1 cellular context compared by ENCODE assay signal in genomic region chr2:197209274-197209673, GRCh38.
A peak's percentile ranks its signal among the peaks of the same experiment; 100 is the strongest.
TF ChIP-seq lines count a peak whose summit lies in the region.

No MANE protein-coding gene starts in this region.

TF ChIP-seq in GM12878, 131 proteins besides CTCF, POLR2A, EP300 and RAD21 (continued from another document and continues in another):
- no peak for TF ChIP-seq ATF2 (IDR thresholded peaks at IDR 0.05; ENCODE audit: low read length)
- no peak for TF ChIP-seq ZNF24 (IDR thresholded peaks at IDR 0.05)
- TF ChIP-seq ELK1 (IDR thresholded peaks at IDR 0.05; ENCODE audit: low read depth, low read length), result no peak
- no peak; the same call in 1 of the 2 replicates for TF ChIP-seq MTA2 (IDR thresholded peaks at IDR 0.05; ENCODE audit: low read depth)
- no peak for TF ChIP-seq HSF1 (IDR thresholded peaks at IDR 0.05; ENCODE audit: low read depth, low read length)
- no peak for TF ChIP-seq RFX5 (IDR thresholded peaks at IDR 0.05; ENCODE audit: low read depth, low read length)
- no peak for TF ChIP-seq CHD4 (IDR thresholded peaks at IDR 0.05)
- no peak for TF ChIP-seq CBX3 (IDR thresholded peaks at IDR 0.05; ENCODE audit: borderline replicate concordance, low read depth)
- no peak for TF ChIP-seq KLF5 (IDR thresholded peaks at IDR 0.05; ENCODE audit: partially characterized antibody)
- TF ChIP-seq IRF5 (IDR thresholded peaks at IDR 0.05; ENCODE audit: borderline replicate concordance), result no peak
- TF ChIP-seq ZNF384 (IDR thresholded peaks at IDR 0.05; ENCODE audit: borderline replicate concordance, low read depth, low read length), result no peak
- TF ChIP-seq RELA (IDR thresholded peaks at IDR 0.05; ENCODE audit: borderline replicate concordance, partially characterized antibody), result no peak
- peak; percentile 100 for TF ChIP-seq MLLT1 (IDR thresholded peaks at IDR 0.05)
- TF ChIP-seq CHD2 (IDR thresholded peaks at IDR 0.05; ENCODE audit: borderline replicate concordance, low read depth, low read length), result no peak
- TF ChIP-seq SKIL (IDR thresholded peaks at IDR 0.05; ENCODE audit: low read depth, poor library complexity, severe bottlenecking), result peak; percentile 13
- peak in 1 of 2 experiments; percentile 90; a peak in 2 of 4 replicates for TF ChIP-seq SRF (IDR thresholded peaks at IDR 0.05; ENCODE audit: low read depth in 2 of 2, low read length in 2 of 2)
- TF ChIP-seq HCFC1 (IDR thresholded peaks at IDR 0.05; ENCODE audit: low read length), result no peak; the same call in 1 of the 2 replicates
- TF ChIP-seq ETV6 (conservative IDR thresholded peaks at IDR 0.05 in 1 of 2, IDR thresholded peaks at IDR 0.05 in 1 of 2; ENCODE audit: borderline replicate concordance in 1 of 2, low read depth in 1 of 2), result no peak
- TF ChIP-seq TCF7 (IDR thresholded peaks at IDR 0.05; ENCODE audit: borderline replicate concordance), result no peak
- TF ChIP-seq ZBTB40 (IDR thresholded peaks at IDR 0.05; ENCODE audit: borderline replicate concordance), result no peak
- no peak for TF ChIP-seq YBX1 (IDR thresholded peaks at IDR 0.05)
- no peak for TF ChIP-seq SP1 (IDR thresholded peaks at IDR 0.05; ENCODE audit: low read depth, low read length)
- TF ChIP-seq E2F4 (IDR thresholded peaks at IDR 0.05; ENCODE audit: low read depth, low read length), result no peak
- no peak for TF ChIP-seq BACH1 (IDR thresholded peaks at IDR 0.05; ENCODE audit: borderline replicate concordance)
- no peak for TF ChIP-seq JUNB (IDR thresholded peaks at IDR 0.05)
- no peak for TF ChIP-seq ZZZ3 (IDR thresholded peaks at IDR 0.05; ENCODE audit: control insufficient read depth, insufficient read length, low read depth)
- TF ChIP-seq ASH2L (IDR thresholded peaks at IDR 0.05; ENCODE audit: borderline replicate concordance, low read depth), result no peak
- no peak; the same call in 1 of the 2 replicates for TF ChIP-seq SMC3 (IDR thresholded peaks at IDR 0.05; ENCODE audit: borderline replicate concordance, low read length)
- TF ChIP-seq IRF4 (IDR thresholded peaks at IDR 0.05; ENCODE audit: low read depth, low read length), result no peak
- TF ChIP-seq ZNF207 (IDR thresholded peaks at IDR 0.05; ENCODE audit: borderline replicate concordance), result no peak
- TF ChIP-seq MEF2B (IDR thresholded peaks at IDR 0.05; ENCODE audit: partially characterized antibody, poor library complexity, severe bottlenecking), result no peak
- peak in 1 of 2 experiments; percentile 29; a peak in 2 of 4 replicates for TF ChIP-seq IKZF2 (IDR thresholded peaks at IDR 0.05)
- no peak for TF ChIP-seq RCOR1 (conservative IDR thresholded peaks at IDR 0.05; ENCODE audit: low read depth, low read length)
- TF ChIP-seq MTA3 (IDR thresholded peaks at IDR 0.05; ENCODE audit: borderline replicate concordance, low read length), result no peak
- TF ChIP-seq RELB (IDR thresholded peaks at IDR 0.05; ENCODE audit: low read depth), result peak; percentile 22; the same call in 1 of the 2 replicates
- no peak for TF ChIP-seq CHD1 (IDR thresholded peaks at IDR 0.05; ENCODE audit: low read depth, low read length)
- no peak for TF ChIP-seq CBFB (IDR thresholded peaks at IDR 0.05; ENCODE audit: low read depth)
- no peak for TF ChIP-seq PKNOX1 (IDR thresholded peaks at IDR 0.05)
- TF ChIP-seq YY1 (IDR thresholded peaks at IDR 0.05; ENCODE audit: low read depth, low read length), result peak; percentile 88
- TF ChIP-seq FOS (IDR thresholded peaks at IDR 0.05; ENCODE audit: borderline replicate concordance, extremely low read depth, insufficient read length), result no peak
